In genomic region chr12:52070243-52070925, GRCh38 we compare ENCODE assay signal across 9 cellular contexts. TPM values are rescaled to one million over a fixed set of nuclear protein-coding genes. Genes with fewer than 3 reads are reported as not detected.
DNase-seq lines count a peak whose midpoint lies in the region; ATAC-seq lines count a peak whose summit lies in the region.
"Had no signal": no experiment of that assay in that cellular context is flagged by ENCODE, and none has a peak within 500 bp of the region (broad histone marks: within the 10 kb centered on the region; RNA-seq: fewer than 3 reads in every experiment).

No MANE protein-coding gene starts in this region.

- no peaks in the 10 kb centered on the region for H3K27me3 ChIP-seq in iPS DF 6.9 (ENCODE audit: control insufficient read depth, insufficient read depth, low read length)
- peaks cover 0 to 4% (median 0%) of the 10 kb centered on the region in 5 donors for H3K27me3 ChIP-seq in subcutaneous abdominal adipose tissue (ENCODE audit: control insufficient read depth in 5 of 5, insufficient read depth in 4 of 5, low read length in 5 of 5)

- H3K27ac ChIP-seq in iPS DF 6.9 (ENCODE audit: low read length) (no peak overlapping the region), subcutaneous abdominal adipose tissue (ENCODE audit: low read depth, low read length) (peak overlapping the region; percentile 94)

- WGBS in iPS DF 6.9 (ENCODE audit: insufficient coverage, insufficient read length), result no CpG with 5 or more reads among the region's 31 CpGs

- H3K36me3 ChIP-seq in iPS DF 6.9 (ENCODE audit: control insufficient read depth, insufficient read depth, low read length), result peaks cover 19% of the 10 kb centered on the region
- peaks cover 0 to 29% (median 23%) of the 10 kb centered on the region in 5 donors for H3K36me3 ChIP-seq in subcutaneous abdominal adipose tissue (ENCODE audit: control insufficient read depth in 5 of 5, insufficient read depth in 5 of 5, low read length in 5 of 5)

- peak overlapping the region; percentile 85 to 93 (median 90) for H3K9ac ChIP-seq in subcutaneous abdominal adipose tissue (ENCODE audit: low read length in 5 of 5)

- H3K36me3 Mint-ChIP-seq in activated naive CD4-positive, alpha-beta T cell treated with anti-CD3 and anti-CD28 coated beads for 36 hours (ENCODE audit: low read depth), result peaks cover 17% of the 10 kb centered on the region
- H3K36me3 Mint-ChIP-seq in activated CD4-positive, alpha-beta memory T cell treated with anti-CD3 and anti-CD28 coated beads, Interleukin-2, amount 10 ng/mL, durations not matched to agents 7 days and 5 days (ENCODE audit: low read depth), result peaks cover 36% of the 10 kb centered on the region

- no peaks in the 10 kb centered on the region for H3K27me3 Mint-ChIP-seq in activated naive CD4-positive, alpha-beta T cell treated with anti-CD3 and anti-CD28 coated beads for 36 hours (ENCODE audit: low read depth)
- peaks cover 2% of the 10 kb centered on the region for H3K27me3 Mint-ChIP-seq in activated CD4-positive, alpha-beta memory T cell treated with anti-CD3 and anti-CD28 coated beads, Interleukin-2, amount 10 ng/mL, durations not matched to agents 7 days and 5 days

- H3K9me3 ChIP-seq in iPS DF 6.9 (ENCODE audit: control insufficient read depth, insufficient read depth, low read length), result no peaks in the 10 kb centered on the region
- no peaks in the 10 kb centered on the region for H3K9me3 ChIP-seq in subcutaneous abdominal adipose tissue (ENCODE audit: control insufficient read depth in 5 of 5, low read length in 5 of 5)

- no peak for DNase-seq in activated naive CD4-positive, alpha-beta T cell treated with anti-CD3 and anti-CD28 coated beads for 36 hours
- DNase-seq in activated naive CD4-positive, alpha-beta T cell treated with anti-CD3 and anti-CD28 coated beads, Interleukin-2, amount 50 U/mL, for 16 hours, result no peak
- DNase-seq in activated CD4-positive, alpha-beta memory T cell treated with anti-CD3 and anti-CD28 coated beads, Interleukin-2, amount 10 ng/mL, durations not matched to agents 7 days and 5 days, result no peak
- DNase-seq in iPS DF 6.9 (ENCODE audit: low read depth, low spot score) (no peak), DMS 273 treated with DMSO at 0.1 percent for 48 hours (lab: John Stamatoyannopoulos, UW) (no peak), iPS-NIHi11 (ENCODE audit: low spot score) (no peak)

- peak overlapping the region; percentile 93 for H3K4me3 Mint-ChIP-seq in activated naive CD4-positive, alpha-beta T cell treated with anti-CD3 and anti-CD28 coated beads for 36 hours
- peak overlapping the region; percentile 98 for H3K4me3 Mint-ChIP-seq in activated CD4-positive, alpha-beta memory T cell treated with anti-CD3 and anti-CD28 coated beads, Interleukin-2, amount 10 ng/mL, durations not matched to agents 7 days and 5 days

- POLR2A ChIA-PET in activated CD4-positive, alpha-beta memory T cell treated with anti-CD3 and anti-CD28 coated beads, Interleukin-2, amount 10 ng/mL, durations not matched to agents 7 days and 5 days (lab: Charles Lee), result interaction anchor here (1.0 to 4.9 kb wide), 13 partner anchors 9 to 249 kb away, joined by 3 to 83 read pairs (median 4); partner anchors contain the start of gene NR4A1

- H3K4me1 ChIP-seq in iPS DF 6.9 (ENCODE audit: control insufficient read depth, insufficient read depth, low read length), result no peaks in the 10 kb centered on the region; the same call in 1 of the 2 replicates
- peaks cover 12 to 33% (median 31%) of the 10 kb centered on the region in 5 donors for H3K4me1 ChIP-seq in subcutaneous abdominal adipose tissue (ENCODE audit: control insufficient read depth in 5 of 5, insufficient read depth in 5 of 5, low read length in 5 of 5)

- no peak for ATAC-seq in HG02759 (IDR thresholded peaks at IDR 0.05; ENCODE audit: unreplicated experiment)

- H3K27ac Mint-ChIP-seq in activated naive CD4-positive, alpha-beta T cell treated with anti-CD3 and anti-CD28 coated beads for 36 hours, result peak overlapping the region; percentile 98
- peak overlapping the region; percentile 96 for H3K27ac Mint-ChIP-seq in activated CD4-positive, alpha-beta memory T cell treated with anti-CD3 and anti-CD28 coated beads, Interleukin-2, amount 10 ng/mL, durations not matched to agents 7 days and 5 days

- intact Hi-C loops in activated naive CD4-positive, alpha-beta T cell treated with anti-CD3 and anti-CD28 coated beads for 36 hours (cut with micrococcal nuclease), result no loop called here

- H3K4me3 ChIP-seq in iPS DF 6.9 (ENCODE audit: low read length) (peak overlapping the region; percentile 87), subcutaneous abdominal adipose tissue (ENCODE audit: low read depth in 1 of 5, low read length in 5 of 5) (peak overlapping the region; percentile 79 to 98 (median 92))

- no peaks in the 10 kb centered on the region for H3K9me3 Mint-ChIP-seq in activated naive CD4-positive, alpha-beta T cell treated with anti-CD3 and anti-CD28 coated beads for 36 hours
- H3K9me3 Mint-ChIP-seq in activated CD4-positive, alpha-beta memory T cell treated with anti-CD3 and anti-CD28 coated beads, Interleukin-2, amount 10 ng/mL, durations not matched to agents 7 days and 5 days, result no peaks in the 10 kb centered on the region

- peaks cover 46% of the 10 kb centered on the region for H3K4me1 Mint-ChIP-seq in activated naive CD4-positive, alpha-beta T cell treated with anti-CD3 and anti-CD28 coated beads for 36 hours (ENCODE audit: low read depth)
- peaks cover 62% of the 10 kb centered on the region for H3K4me1 Mint-ChIP-seq in activated CD4-positive, alpha-beta memory T cell treated with anti-CD3 and anti-CD28 coated beads, Interleukin-2, amount 10 ng/mL, durations not matched to agents 7 days and 5 days

- CTCF ChIA-PET in activated naive CD4-positive, alpha-beta T cell treated with anti-CD3 and anti-CD28 coated beads for 36 hours (lab: Charles Lee), result interaction anchor here (0.6 to 12.3 kb wide), 11 partner anchors 11 to 258 kb away, joined by 3 to 315 read pairs (median 4); partner anchors contain the start of genes NR4A1 and SMIM41
- CTCF ChIA-PET in activated CD4-positive, alpha-beta memory T cell treated with anti-CD3 and anti-CD28 coated beads, Interleukin-2, amount 10 ng/mL, durations not matched to agents 7 days and 5 days (lab: Charles Lee), result interaction anchor here (0.7 to 18.2 kb wide), 15 partner anchors 9 to 73 kb away, joined by 3 to 290 read pairs (median 5); partner anchors contain the start of gene NR4A1

RNA-seq across cellular contexts. Expression of gene ATG101, which starts 0.6 kb away (rescaled TPM):
- total RNA-seq in activated naive CD4-positive, alpha-beta T cell treated with anti-CD3 and anti-CD28 coated beads for 36 hours, result 10 to 100 TPM; 21.8 to 22.0 TPM
- 10 to 100 TPM; 30.5 to 30.8 TPM for total RNA-seq in activated CD4-positive, alpha-beta memory T cell treated with anti-CD3 and anti-CD28 coated beads, Interleukin-2, amount 10 ng/mL, durations not matched to agents 7 days and 5 days

RNA-seq across cellular contexts. Expression of gene SMIM41, which starts 9.1 kb away (rescaled TPM):
- total RNA-seq in activated naive CD4-positive, alpha-beta T cell treated with anti-CD3 and anti-CD28 coated beads for 36 hours, result not detected
- total RNA-seq in activated CD4-positive, alpha-beta memory T cell treated with anti-CD3 and anti-CD28 coated beads, Interleukin-2, amount 10 ng/mL, durations not matched to agents 7 days and 5 days, result not detected
- total RNA-seq: glomerular endothelial cell had no signal

RNA-seq across cellular contexts. Expression of gene NR4A1, which starts 19.1 kb away (rescaled TPM):
- total RNA-seq in activated naive CD4-positive, alpha-beta T cell treated with anti-CD3 and anti-CD28 coated beads for 36 hours, result 10 to 100 TPM; 64.2 to 64.8 TPM
- total RNA-seq in activated CD4-positive, alpha-beta memory T cell treated with anti-CD3 and anti-CD28 coated beads, Interleukin-2, amount 10 ng/mL, durations not matched to agents 7 days and 5 days, result 10 to 100 TPM; 10.0 to 10.5 TPM

Comparison
In these comparisons a context has a peak if more than half of its experiments do, and no peak if none do; other contexts are left out.
1. RNA of gene NR4A1, which starts 19.1 kb away (total RNA-seq): 64.2 to 64.8 TPM in activated naive CD4-positive, alpha-beta T cell treated with anti-CD3 and anti-CD28 coated beads for 36 hours; 10.0 to 10.5 TPM in activated CD4-positive, alpha-beta memory T cell treated with anti-CD3 and anti-CD28 coated beads, Interleukin-2, amount 10 ng/mL, durations not matched to agents 7 days and 5 days; every median in the first group is over 4 times any median in the second.